Comparison of ENCODE assay signal across 13 cellular contexts in the genomic region with DNA sequence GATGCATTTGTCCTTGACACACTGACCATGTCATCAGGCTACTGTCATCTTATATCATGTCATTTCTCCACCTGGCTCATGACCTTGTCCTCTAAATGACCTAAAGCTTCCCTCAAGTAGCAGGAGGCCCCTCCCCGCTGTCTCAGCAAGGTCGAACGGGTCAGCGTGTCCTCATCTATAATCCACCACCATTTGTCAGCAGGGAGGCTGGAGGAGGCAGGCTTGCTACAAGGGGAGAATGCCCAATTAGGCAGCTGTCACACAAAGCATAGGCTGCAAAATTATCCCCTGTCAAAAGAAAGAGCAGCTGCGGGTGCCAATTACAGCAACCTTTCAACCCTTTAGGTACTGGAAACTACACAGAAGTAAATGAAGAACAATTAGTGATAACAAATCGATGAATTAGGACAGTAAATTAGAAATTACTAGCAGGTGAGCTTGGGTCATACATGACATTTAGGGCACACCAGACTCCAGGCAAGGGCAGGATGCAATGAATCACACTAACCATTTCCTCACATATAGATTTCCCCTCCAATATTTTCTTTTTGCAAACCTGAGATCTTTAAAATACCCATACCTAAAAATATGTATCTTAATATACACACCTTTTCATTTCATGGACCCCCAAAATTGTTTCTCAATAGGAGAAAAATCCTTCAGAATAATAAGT.
DNase-seq lines count a peak whose midpoint lies in the region; ATAC-seq, FAIRE-seq and TF ChIP-seq lines count a peak whose summit lies in the region.
"Had no signal": no experiment of that assay in that cellular context is flagged by ENCODE, and none has a peak within 500 bp of the region (broad histone marks: within the 10 kb centered on the region; RNA-seq: fewer than 3 reads in every experiment).

No MANE protein-coding gene starts in this region.

- no peak overlapping the region for H3K9ac ChIP-seq in GM23248

- in situ Hi-C loops in GM23248 (cut with MboI) = no loop called here

- peaks cover 52% of the 10 kb centered on the region for H3F3A ChIP-seq in GM23248 (ENCODE audit: insufficient read depth)

- no peak for TF ChIP-seq CTCF in nephron progenitor cell (IDR thresholded peaks at IDR 0.05)
- no peak for TF ChIP-seq CTCF in chondrocyte (IDR thresholded peaks at IDR 0.05)

- H3K27ac ChIP-seq in GM23248 = peak overlapping the region; percentile 62; the same call in 1 of the 2 replicates
- H3K27ac ChIP-seq: prostate gland had no signal

- no peak overlapping the region for H2AFZ ChIP-seq in GM23248

- peaks cover 75% of the 10 kb centered on the region for H3K4me1 ChIP-seq in GM23248 (ENCODE audit: insufficient read depth)

- peaks cover 50% of the 10 kb centered on the region for H3K4me1 Mint-ChIP-seq in activated naive CD8-positive, alpha-beta T cell treated with anti-CD3 and anti-CD28 coated beads for 36 hours
- H3K4me1 Mint-ChIP-seq in nephron progenitor cell (peaks cover 80% of the 10 kb centered on the region), chondrocyte (ENCODE audit: low read depth) (peaks cover 62% of the 10 kb centered on the region)

- no peaks in the 10 kb centered on the region for H3K9me3 Mint-ChIP-seq in activated naive CD8-positive, alpha-beta T cell treated with anti-CD3 and anti-CD28 coated beads for 36 hours
- H3K9me3 Mint-ChIP-seq in nephron progenitor cell (peaks cover 6% of the 10 kb centered on the region), chondrocyte (ENCODE audit: low read depth) (no peaks in the 10 kb centered on the region)
- H3K9me3 Mint-ChIP-seq: IgD-negative memory B cell had no signal

- no peaks in the 10 kb centered on the region for H3K27me3 ChIP-seq in GM23248 (replicated peaks; ENCODE audit: insufficient read depth)
- H3K27me3 ChIP-seq: BE2C had no signal

- H3K79me2 ChIP-seq in GM23248 (ENCODE audit: insufficient read depth) = peaks cover 99% of the 10 kb centered on the region

- peaks cover 36% of the 10 kb centered on the region for H3K36me3 Mint-ChIP-seq in activated naive CD8-positive, alpha-beta T cell treated with anti-CD3 and anti-CD28 coated beads for 36 hours
- peaks cover 56% of the 10 kb centered on the region for H3K36me3 Mint-ChIP-seq in nephron progenitor cell (ENCODE audit: low read depth)
- peaks cover 5% of the 10 kb centered on the region for H3K36me3 Mint-ChIP-seq in chondrocyte (ENCODE audit: low read depth)

- H3K9me3 ChIP-seq in GM23248 (ENCODE audit: low read depth) = no peaks in the 10 kb centered on the region
- H3K9me3 ChIP-seq: BE2C, prostate gland had no signal

- FAIRE-seq in urothelium cell line (lab: Jason Lieb, UNC) = no peak

- H3K36me3 ChIP-seq in GM23248 (ENCODE audit: low read depth) = 0 out of 2 replicates have a peak, but pooled peaks cover 6% of the 10 kb centered on the region
- H3K36me3 ChIP-seq: BE2C, prostate gland had no signal

- H3K4me3 Mint-ChIP-seq in activated naive CD8-positive, alpha-beta T cell treated with anti-CD3 and anti-CD28 coated beads for 36 hours = no peak overlapping the region
- H3K4me3 Mint-ChIP-seq in nephron progenitor cell = peak overlapping the region; percentile 57
- no peak overlapping the region for H3K4me3 Mint-ChIP-seq in chondrocyte (ENCODE audit: unreplicated experiment)

- no peak overlapping the region for H3K4me3 ChIP-seq in GM23248
- H3K4me3 ChIP-seq: prostate gland had no signal

- peak overlapping the region; percentile 47 for H3K27ac Mint-ChIP-seq in activated naive CD8-positive, alpha-beta T cell treated with anti-CD3 and anti-CD28 coated beads for 36 hours
- H3K27ac Mint-ChIP-seq in nephron progenitor cell = peak overlapping the region; percentile 3
- H3K27ac Mint-ChIP-seq in chondrocyte (ENCODE audit: unreplicated experiment) = no peak overlapping the region
- H3K27ac Mint-ChIP-seq: IgD-negative memory B cell had no signal

- whole genome bisulfite sequencing in GM23248 (ENCODE audit: low coverage in 1 of 2, low lambda C conversion rate in 2 of 2, missing lambda C conversion rate in 2 of 2), 2 experiments = 95 to 96% methylated on average over 6 of the region's 6 CpGs

- no peaks in the 10 kb centered on the region for H4K20me1 ChIP-seq in GM23248 (ENCODE audit: insufficient read depth)

- DNase-seq in GM23248 (no peak), NCI-H1436 (lab: John Stamatoyannopoulos, UW) (peak; percentile 84), nephron progenitor cell (peak; percentile 68), chondrocyte (ENCODE audit: low spot score) (no peak), urothelium cell line (ENCODE audit: low spot score) (no peak)
- no peak for DNase-seq in activated naive CD8-positive, alpha-beta T cell treated with anti-CD3 and anti-CD28 coated beads for 36 hours
- DNase-seq: activated CD4-positive, alpha-beta T cell treated with anti-CD3 and anti-CD28 coated beads, Interleukin-2, amount 50 U/mL, for 1 hour; BE2C; HCEC 1CT had no signal

- no peaks in the 10 kb centered on the region for H3K27me3 Mint-ChIP-seq in activated naive CD8-positive, alpha-beta T cell treated with anti-CD3 and anti-CD28 coated beads for 36 hours
- H3K27me3 Mint-ChIP-seq in nephron progenitor cell (ENCODE audit: low read depth, poor library complexity) (no peaks in the 10 kb centered on the region), chondrocyte (ENCODE audit: low read depth) (no peaks in the 10 kb centered on the region)
- H3K27me3 Mint-ChIP-seq: IgD-negative memory B cell had no signal

- no peak for ATAC-seq in GM18873 (IDR thresholded peaks at IDR 0.05; ENCODE audit: low FRiP score, unreplicated experiment)
- ATAC-seq in HG02798 (IDR thresholded peaks at IDR 0.05; ENCODE audit: poor library complexity, unreplicated experiment) = no peak

- H3K9me2 ChIP-seq in GM23248 (ENCODE audit: insufficient read depth) = no peaks in the 10 kb centered on the region

- H3K4me2 ChIP-seq in GM23248 (ENCODE audit: unreplicated experiment) = no peak overlapping the region

Comparison
In these comparisons a context has a peak if more than half of its experiments do, and no peak if none do; other contexts are left out.
1. DNase-seq: peak in NCI-H1436 (single experiment) and nephron progenitor cell (single experiment); none in GM23248 (single experiment), activated naive CD8-positive, alpha-beta T cell treated with anti-CD3 and anti-CD28 coated beads for 36 hours (single experiment), chondrocyte (single experiment) and urothelium cell line (single experiment).